ENCODE assay signal across 8 cellular contexts in genomic region chr9:74499111-74499601, GRCh38. TPM values are rescaled to one million over a fixed set of nuclear protein-coding genes. Genes with fewer than 3 reads are reported as not detected.
DNase-seq lines count a peak whose midpoint lies in the region; ATAC-seq and TF ChIP-seq lines count a peak whose summit lies in the region.

No MANE protein-coding gene starts in this region.

- peaks cover 33% of the 10 kb centered on the region for H3K27me3 ChIP-seq in muscle layer of duodenum (ENCODE audit: low read depth, low read length)
- H3K27me3 ChIP-seq in vagina = no peaks in the 10 kb centered on the region

- TF ChIP-seq POLR2A in vagina (IDR thresholded peaks at IDR 0.05) = no peak

- H3K36me3 ChIP-seq in muscle layer of duodenum (ENCODE audit: control insufficient read depth in 1 of 2, insufficient read depth in 2 of 2, low read length in 2 of 2) = no peaks in the 10 kb centered on the region
- no peaks in the 10 kb centered on the region for H3K36me3 ChIP-seq in vagina

- TF ChIP-seq CTCF in coronary artery (IDR thresholded peaks at IDR 0.05) (no peak), vagina (IDR thresholded peaks at IDR 0.05) (no peak)

- H3K4me1 ChIP-seq in muscle layer of duodenum (ENCODE audit: control insufficient read depth in 1 of 2, insufficient read depth in 2 of 2, low read length in 2 of 2) (peaks cover 0 to 34% of the 10 kb centered on the region in 2 donors), vagina (peaks cover 31% of the 10 kb centered on the region)

- peak; percentile 7 for ATAC-seq in Right ventricle myocardium superior (ENCODE audit: poor library complexity)
- ATAC-seq in GM18519 (IDR thresholded peaks at IDR 0.05; ENCODE audit: low FRiP score, unreplicated experiment) = no peak

- H3K27ac ChIP-seq in coronary artery = no peak overlapping the region
- no peak overlapping the region for H3K27ac ChIP-seq in muscle layer of duodenum (ENCODE audit: low read length)
- H3K27ac ChIP-seq in vagina = peak overlapping the region; percentile 68

- H3K4me3 ChIP-seq in coronary artery = peak overlapping the region; percentile 64
- H3K4me3 ChIP-seq in muscle layer of duodenum (ENCODE audit: low read depth in 1 of 2, low read length in 2 of 2) = peak overlapping the region; percentile 94 to 95
- H3K4me3 ChIP-seq in vagina = peak overlapping the region; percentile 59 to 60

- H3K9me3 ChIP-seq in muscle layer of duodenum (ENCODE audit: control insufficient read depth in 1 of 2, low read length in 2 of 2) (no peaks in the 10 kb centered on the region), vagina (no peaks in the 10 kb centered on the region)

- DNase-seq in Right ventricle myocardium superior = no peak
- no peak for DNase-seq in cardiac septum (ENCODE audit: low spot score)
- no peak for DNase-seq in coronary artery (ENCODE audit: low spot score)
- no peak for DNase-seq in vagina (ENCODE audit: extremely low spot score in 2 of 2)
- DNase-seq in NCI-H1105 treated with DMSO at 0.1 percent for 48 hours (lab: John Stamatoyannopoulos, UW) = no peak
- no peak for DNase-seq in NCI-H526 treated with DMSO at 0.1 percent for 48 hours (lab: John Stamatoyannopoulos, UW)

- intact Hi-C loops in Right ventricle myocardium superior (cut with DNase I) (no loop called here), cardiac septum (cut with DNase I) (no loop called here), vagina (cut with DNase I) (no loop called here)

RNA-seq across cellular contexts. Expression of gene RORB, which starts 2.0 kb away (rescaled TPM):
- 5.7 TPM for total RNA-seq in Right ventricle myocardium superior
- total RNA-seq in cardiac septum = 0.73 TPM
- total RNA-seq in vagina = 2.7 TPM
